Comparison of ENCODE assay signal across 20 cellular contexts in the genomic region with DNA sequence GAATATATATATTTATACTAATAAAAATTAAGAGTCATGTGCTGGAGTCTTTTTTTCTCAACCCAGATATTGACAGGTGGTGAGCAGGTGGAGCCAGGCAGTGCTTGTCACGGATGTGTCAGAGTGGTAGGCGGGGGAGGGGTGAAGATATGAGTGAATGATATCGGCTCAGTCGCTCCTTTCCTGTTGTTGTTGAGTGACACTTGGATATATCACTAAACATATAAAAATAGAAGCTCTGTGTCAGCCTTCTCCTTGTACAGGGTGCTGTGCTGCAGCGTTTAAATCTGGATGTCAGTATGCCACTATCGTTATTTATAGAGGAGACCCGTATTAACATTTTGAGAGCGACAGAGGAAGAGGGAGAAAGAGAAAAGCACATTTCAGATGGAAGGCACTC.
A peak's percentile ranks its signal among the peaks of the same experiment; 100 is the strongest.
DNase-seq lines count a peak whose midpoint lies in the region; ATAC-seq and TF ChIP-seq lines count a peak whose summit lies in the region.
"Had no signal": no experiment of that assay in that cellular context is flagged by ENCODE, and none has a peak within 500 bp of the region (broad histone marks: within the 10 kb centered on the region; RNA-seq: fewer than 3 reads in every experiment).

No MANE protein-coding gene starts in this region.

- no peaks in the 10 kb centered on the region for H3K9me3 ChIP-seq in right atrium auricular region
- no peaks in the 10 kb centered on the region for H3K9me3 ChIP-seq in parathyroid adenoma (ENCODE audit: control insufficient read depth, low read length)
- H3K9me3 ChIP-seq: BE2C had no signal

- intact Hi-C loops in Right ventricle myocardium superior (cut with DNase I) = no loop called here

- no peak overlapping the region for H2AFZ ChIP-seq in parathyroid adenoma

- H3K27ac ChIP-seq in right atrium auricular region = no peak overlapping the region
- no peak overlapping the region for H3K27ac ChIP-seq in parathyroid adenoma

- DNase-seq in Right ventricle myocardium superior (no peak), right atrium auricular region (ENCODE audit: low spot score) (no peak), Ammon's horn (ENCODE audit: low spot score) (peak; percentile 18), NCI-H2171 treated with DMSO at 0.1 percent for 48 hours (lab: John Stamatoyannopoulos, UW) (peak; percentile 58), UCSD-AML1 (lab: John Stamatoyannopoulos, UW; ENCODE audit: unreplicated experiment) (no peak), SKM-1 (lab: John Stamatoyannopoulos, UW; ENCODE audit: unreplicated experiment) (no peak)
- DNase-seq: BE2C; C1 segment of cervical spinal cord; CD4-positive, CD25-positive, alpha-beta regulatory T cell; CD8-positive, alpha-beta memory T cell; COR-L47; DMS 273 treated with DMSO at 0.1 percent for 48 hours; DMS79; GDM1; GOT3; H7; HFFc6; IMR-90 had no signal

- no peaks in the 10 kb centered on the region for H3K27me3 ChIP-seq in right atrium auricular region
- H3K27me3 ChIP-seq in parathyroid adenoma (ENCODE audit: control insufficient read depth, insufficient read depth, low read length) = no peaks in the 10 kb centered on the region
- H3K27me3 ChIP-seq: BE2C had no signal

- H3K36me3 ChIP-seq in right atrium auricular region (no peaks in the 10 kb centered on the region), parathyroid adenoma (ENCODE audit: control insufficient read depth, insufficient read depth, low read length) (no peaks in the 10 kb centered on the region)
- H3K36me3 ChIP-seq: BE2C had no signal

- no peak overlapping the region for H3K9ac ChIP-seq in parathyroid adenoma

- H3K4me1 ChIP-seq in right atrium auricular region (no peaks in the 10 kb centered on the region), parathyroid adenoma (no peaks in the 10 kb centered on the region)
- H3K4me1 ChIP-seq: BE2C had no signal

- H3K4me2 ChIP-seq in parathyroid adenoma (ENCODE audit: low read length) = peak overlapping the region; percentile 9

- ATAC-seq in Right ventricle myocardium superior (ENCODE audit: poor library complexity) = peak; percentile 69
- ATAC-seq: HCT116 had no signal

- no peaks in the 10 kb centered on the region for H3K79me2 ChIP-seq in parathyroid adenoma

- no peak for TF ChIP-seq CTCF in right atrium auricular region (IDR thresholded peaks at IDR 0.05)
- TF ChIP-seq CTCF in parathyroid adenoma (IDR thresholded peaks at IDR 0.05) = no peak

- H3K4me3 ChIP-seq in right atrium auricular region = no peak overlapping the region
- no peak overlapping the region for H3K4me3 ChIP-seq in parathyroid adenoma (ENCODE audit: low read depth, low read length)

Comparison
In these comparisons a context has a peak if more than half of its experiments do, and no peak if none do; other contexts are left out.
1. DNase-seq: peak in Ammon's horn (single experiment) and NCI-H2171 treated with DMSO at 0.1 percent for 48 hours (single experiment); none in Right ventricle myocardium superior (single experiment), right atrium auricular region (single experiment), UCSD-AML1 (single experiment) and SKM-1 (single experiment).